14 cellular contexts compared by ENCODE assay signal in genomic region chr19:45590300-45591003, GRCh38. TPM values are rescaled to one million over a fixed set of nuclear protein-coding genes. Genes with fewer than 3 reads are reported as not detected.
"Had no signal": no experiment of that assay in that cellular context is flagged by ENCODE, and none has a peak within 500 bp of the region (broad histone marks: within the 10 kb centered on the region; RNA-seq: fewer than 3 reads in every experiment).

No MANE protein-coding gene starts in this region.

- H3K9me3 ChIP-seq: gastrocnemius medialis, heart right ventricle had no signal

- H3K36me3 ChIP-seq: gastrocnemius medialis, WERI-Rb-1 had no signal

- DNase-seq: activated gamma-delta T cell, dorsolateral prefrontal cortex, gastrocnemius medialis, heart right ventricle had no signal

- H3K4me3 ChIP-seq: dorsolateral prefrontal cortex, gastrocnemius medialis, heart right ventricle, lung had no signal

- H3K27ac ChIP-seq: gastrocnemius medialis, heart right ventricle, WERI-Rb-1 had no signal

- ATAC-seq: gastrocnemius medialis had no signal

- FAIRE-seq: islet of Langerhans, small intestine had no signal

RNA-seq across cellular contexts. Expression of gene GPR4, which starts 11.6 kb away (rescaled TPM):
- total RNA-seq: activated CD4-positive, alpha-beta memory T cell treated with anti-CD3 and anti-CD28 coated beads for 36 hours; activated CD4-positive, alpha-beta T cell treated with anti-CD3 and anti-CD28 coated beads for 36 hours; endodermal cell; mononuclear cell; naive thymus-derived CD4-positive, alpha-beta T cell; T-helper 1 cell treated with Interleukin-12 subunit alpha and Interleukin-12 subunit beta and Interleukin-4 antibody, amounts not matched to agents 30 ng/mL and 1 ng/mL, for 36 hours had no signal
- polyA plus RNA-seq: naive thymus-derived CD4-positive, alpha-beta T cell had no signal
